In the genomic region with DNA sequence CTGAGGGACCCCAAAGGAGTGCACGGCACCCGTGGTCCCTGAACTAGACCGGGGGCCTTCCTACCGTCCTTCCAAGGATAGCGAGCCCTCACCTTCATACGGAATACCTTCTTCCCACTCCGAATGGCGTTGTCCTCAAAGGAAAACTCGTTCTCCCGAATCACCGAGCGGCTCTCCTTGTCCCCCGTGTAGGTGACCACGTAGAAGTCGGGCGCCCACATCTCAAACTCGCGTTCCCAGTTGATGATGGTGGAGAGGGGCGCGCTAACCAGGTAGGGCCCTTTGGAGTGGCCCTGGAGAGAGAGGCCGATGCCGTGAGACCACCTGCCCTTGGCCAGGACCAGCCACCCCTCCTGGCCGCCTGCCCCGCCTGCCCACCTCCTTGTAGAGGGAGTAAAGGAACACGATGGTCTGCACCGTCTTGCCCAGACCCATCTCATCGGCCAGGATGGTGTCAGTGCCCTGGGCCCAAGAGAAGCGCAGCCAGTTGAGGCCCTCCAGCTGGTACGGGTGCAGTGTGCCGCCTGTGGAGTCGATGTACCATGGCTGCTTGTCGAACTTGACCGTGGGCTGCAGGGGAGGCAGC, we compare ENCODE assay signal across 20 cellular contexts.
"Had no signal": no experiment of that assay in that cellular context is flagged by ENCODE, and none has a peak within 500 bp of the region (broad histone marks: within the 10 kb centered on the region; RNA-seq: fewer than 3 reads in every experiment).

No MANE protein-coding gene starts in this region.

- H3K27me3 ChIP-seq: ascending aorta, colonic mucosa had no signal

- H3K27ac ChIP-seq: ascending aorta, breast epithelium, cardiac muscle cell, colonic mucosa, WERI-Rb-1 had no signal

- H3K9me3 ChIP-seq: ascending aorta, breast epithelium, colonic mucosa had no signal

- H3K4me3 ChIP-seq: ascending aorta, breast epithelium, cardiac muscle cell, colonic mucosa had no signal

- DNase-seq: activated B cell treated with CpG ODN at 0.5 μM for 24 hours; activated CD4-positive, alpha-beta T cell treated with anti-CD3 and anti-CD28 coated beads, Interleukin-2, amount 50 U/mL, for 1 hour; activated CD8-positive, alpha-beta memory T cell treated with anti-CD3 and anti-CD28 coated beads for 24 hours; activated effector memory CD4-positive, alpha-beta T cell treated with Interleukin-2 at 50 U/mL for 16 hours; activated gamma-delta T cell treated with Interleukin-2 at 50 U/mL for 16 hours; activated naive CD4-positive, alpha-beta T cell treated with anti-CD3 and anti-CD28 coated beads, Interleukin-2, amount 50 U/mL, for 16 hours; activated naive CD4-positive, alpha-beta T cell treated with Interleukin-2 at 50 U/mL for 16 hours; activated T-cell treated with anti-CD3 and anti-CD28 coated beads, Interleukin-2, amount 50 U/mL, for 4 hours; amniotic stem cell; central memory CD4-positive, alpha-beta T cell; cerebellar nuclear complex; colonic mucosa; effector memory CD4-positive, alpha-beta T cell; foreskin fibroblast; T-helper 17 cell; T1000 had no signal

- H3K4me1 ChIP-seq: ascending aorta, breast epithelium, colonic mucosa had no signal

- H3K36me3 ChIP-seq: ascending aorta, breast epithelium, cardiac muscle cell, colonic mucosa, WERI-Rb-1 had no signal
